Comparison of ENCODE assay signal across 17 cellular contexts in genomic region chr7:4025211-4025610, GRCh38.
DNase-seq lines count a peak whose midpoint lies in the region; ATAC-seq and TF ChIP-seq lines count a peak whose summit lies in the region.
"Had no signal": no experiment of that assay in that cellular context is flagged by ENCODE, and none has a peak within 500 bp of the region (broad histone marks: within the 10 kb centered on the region; RNA-seq: fewer than 3 reads in every experiment).

No MANE protein-coding gene starts in this region.

- H3K9me3 ChIP-seq in thoracic aorta, result no peaks in the 10 kb centered on the region
- H3K9me3 ChIP-seq: Caco-2 had no signal

- TF ChIP-seq CTCF in GM23338 (conservative IDR thresholded peaks at IDR 0.05; ENCODE audit: low read depth in 2 of 2) (no peak), coronary artery (IDR thresholded peaks at IDR 0.05) (no peak), nephron progenitor cell (IDR thresholded peaks at IDR 0.05) (no peak), thoracic aorta (IDR thresholded peaks at IDR 0.05) (no peak)

- no peaks in the 10 kb centered on the region for H3K79me2 ChIP-seq in GM23338 (replicated peaks; ENCODE audit: insufficient read depth)

- H3K27me3 Mint-ChIP-seq in GM23338 (ENCODE audit: insufficient read depth, low read depth, poor library complexity), result peaks cover 4% of the 10 kb centered on the region
- peaks cover 6% of the 10 kb centered on the region for H3K27me3 Mint-ChIP-seq in nephron progenitor cell (ENCODE audit: low read depth, poor library complexity)
- H3K27me3 Mint-ChIP-seq in activated T-cell treated with anti-CD3 and anti-CD28 coated beads, Interleukin-2, amount 50 U/mL, for 24 hours, result peaks cover 8% of the 10 kb centered on the region

- no peaks in the 10 kb centered on the region for H3K36me3 ChIP-seq in GM23338 (ENCODE audit: insufficient read depth)
- no peaks in the 10 kb centered on the region for H3K36me3 ChIP-seq in thoracic aorta
- H3K36me3 ChIP-seq: BLaER1 had no signal

- H3F3A ChIP-seq in GM23338 (replicated peaks; ENCODE audit: low read depth), result no peaks in the 10 kb centered on the region

- H2AFZ ChIP-seq in GM23338, result no peak overlapping the region

- no peak overlapping the region for H3K4me2 ChIP-seq in GM23338
- H3K4me2 ChIP-seq: BLaER1 had no signal

- H3K27ac Mint-ChIP-seq in GM23338 (no peak overlapping the region), nephron progenitor cell (peak overlapping the region; percentile 72)
- H3K27ac Mint-ChIP-seq in activated T-cell treated with anti-CD3 and anti-CD28 coated beads, Interleukin-2, amount 50 U/mL, for 24 hours, result no peak overlapping the region
- H3K27ac Mint-ChIP-seq: CD8-positive, alpha-beta memory T cell had no signal

- no peak overlapping the region for H3K27ac ChIP-seq in GM23338 (ENCODE audit: low read depth)
- H3K27ac ChIP-seq in coronary artery, result peak overlapping the region; percentile 49 to 60
- peak overlapping the region; percentile 61 to 88 for H3K27ac ChIP-seq in thoracic aorta
- H3K27ac ChIP-seq: BLaER1, HL-60 had no signal

- DNase-seq in GM23338 (ENCODE audit: low spot score), result no peak
- DNase-seq in coronary artery (ENCODE audit: low spot score), result peak; percentile 53
- DNase-seq in nephron progenitor cell, result no peak
- DNase-seq in thoracic aorta (ENCODE audit: low spot score), result no peak
- no peak for DNase-seq in NCI-H2081 (lab: John Stamatoyannopoulos, UW)
- DNase-seq in activated T-cell treated with anti-CD3 and anti-CD28 coated beads, Interleukin-2, amount 50 U/mL, for 24 hours, result no peak
- DNase-seq: 8988T; AML-193; Caco-2; CD8-positive, alpha-beta memory T cell; DND-41; GDM1; GOT3; H9 had no signal

- H3K4me3 Mint-ChIP-seq in GM23338 (no peak overlapping the region), nephron progenitor cell (no peak overlapping the region)
- no peak overlapping the region for H3K4me3 Mint-ChIP-seq in activated T-cell treated with anti-CD3 and anti-CD28 coated beads, Interleukin-2, amount 50 U/mL, for 24 hours
- H3K4me3 Mint-ChIP-seq: CD8-positive, alpha-beta memory T cell; H9 had no signal

- H3K4me1 Mint-ChIP-seq in GM23338 (peaks cover 29% of the 10 kb centered on the region), nephron progenitor cell (peaks cover 25% of the 10 kb centered on the region)
- no peaks in the 10 kb centered on the region for H3K4me1 Mint-ChIP-seq in activated T-cell treated with anti-CD3 and anti-CD28 coated beads, Interleukin-2, amount 50 U/mL, for 24 hours (ENCODE audit: low read depth)
- H3K4me1 Mint-ChIP-seq: CD8-positive, alpha-beta memory T cell had no signal

- H3K4me1 ChIP-seq in GM23338 (ENCODE audit: insufficient read depth) (no peaks in the 10 kb centered on the region; the same call in 1 of the 2 replicates), thoracic aorta (ENCODE audit: control insufficient read depth in 1 of 2, low read depth in 2 of 2) (peaks cover 0 to 28% of the 10 kb centered on the region in 2 donors)
- H3K4me1 ChIP-seq: BLaER1, Caco-2 had no signal

- H4K20me1 ChIP-seq in GM23338 (replicated peaks; ENCODE audit: insufficient read depth), result no peaks in the 10 kb centered on the region
- H4K20me1 ChIP-seq: BLaER1 had no signal

- H3K9me2 ChIP-seq in GM23338 (ENCODE audit: insufficient read depth), result peaks cover 3% of the 10 kb centered on the region; the same call in 1 of the 2 replicates

- H3K36me3 Mint-ChIP-seq in GM23338 (ENCODE audit: low read depth) (peaks cover 14% of the 10 kb centered on the region; the same call in 2 of the 3 replicates), nephron progenitor cell (ENCODE audit: low read depth) (peaks cover 10% of the 10 kb centered on the region)
- no peaks in the 10 kb centered on the region for H3K36me3 Mint-ChIP-seq in activated T-cell treated with anti-CD3 and anti-CD28 coated beads, Interleukin-2, amount 50 U/mL, for 24 hours (ENCODE audit: low read depth)
- H3K36me3 Mint-ChIP-seq: CD8-positive, alpha-beta memory T cell had no signal

- no peak overlapping the region for H3K4me3 ChIP-seq in GM23338
- H3K4me3 ChIP-seq in coronary artery, result no peak overlapping the region
- no peak overlapping the region for H3K4me3 ChIP-seq in thoracic aorta
- H3K4me3 ChIP-seq: BLaER1 had no signal

- ATAC-seq in GM23338 (peak; percentile 83), thoracic aorta (ENCODE audit: insufficient number of reproducible peaks, low FRiP score, low read depth) (no peak), HG02840 (IDR thresholded peaks at IDR 0.05; ENCODE audit: low FRiP score, unreplicated experiment) (no peak)

- H3K27me3 ChIP-seq in GM23338 (ENCODE audit: insufficient read depth), result no peaks in the 10 kb centered on the region
- no peaks in the 10 kb centered on the region for H3K27me3 ChIP-seq in thoracic aorta (replicated peaks; ENCODE audit: insufficient read depth)
- H3K27me3 ChIP-seq: BLaER1 had no signal

- H3K9me3 Mint-ChIP-seq in GM23338 (peaks cover 5% of the 10 kb centered on the region; the same call in 2 of the 3 replicates), nephron progenitor cell (peaks cover 9% of the 10 kb centered on the region)
- no peaks in the 10 kb centered on the region for H3K9me3 Mint-ChIP-seq in activated T-cell treated with anti-CD3 and anti-CD28 coated beads, Interleukin-2, amount 50 U/mL, for 24 hours
- H3K9me3 Mint-ChIP-seq: CD8-positive, alpha-beta memory T cell had no signal

TF ChIP-seq in GM23338, 12 proteins besides CTCF, POLR2A, EP300 and RAD21 (continues in another document):
- no peak for TF ChIP-seq REST (IDR thresholded peaks at IDR 0.05; ENCODE audit: unreplicated experiment)
